ENCODE assay signal across 8 cellular contexts in the genomic region with DNA sequence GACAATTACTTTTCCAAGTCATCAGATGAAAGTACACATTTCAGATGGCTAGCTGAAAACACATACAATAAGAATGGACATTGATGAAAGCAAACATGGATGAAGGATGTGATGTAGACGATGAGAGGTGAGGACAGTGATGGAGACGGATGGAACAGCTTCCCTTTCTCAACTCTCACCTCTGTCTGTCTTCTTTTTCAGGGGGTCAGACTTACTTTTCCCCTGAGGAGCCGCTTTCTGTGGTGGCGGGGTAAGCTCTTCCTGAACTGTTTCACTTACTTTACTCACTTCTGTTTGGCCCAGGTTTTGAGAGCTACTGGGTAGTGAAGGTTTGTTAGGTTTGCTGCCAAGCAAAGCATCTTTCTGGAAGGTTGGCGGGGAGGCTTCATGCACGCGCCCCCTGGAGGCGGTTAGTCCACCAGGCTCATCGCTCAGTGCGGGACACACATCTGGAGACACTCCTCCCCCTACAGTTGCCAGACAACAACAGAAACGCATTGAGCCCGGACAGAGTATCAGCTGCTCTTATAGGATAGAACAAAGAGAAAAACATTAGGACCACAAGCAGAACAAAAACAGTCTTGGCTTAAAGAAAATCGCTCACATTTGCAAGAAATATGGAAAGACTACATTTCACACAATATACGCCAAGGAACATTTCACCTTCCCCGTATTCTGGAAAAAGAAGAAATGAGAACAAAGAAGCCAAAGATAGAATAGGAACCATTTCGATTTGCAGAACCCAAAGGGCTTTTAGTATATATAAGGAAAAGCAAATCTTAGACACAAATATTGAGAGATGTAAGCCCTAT.
DNase-seq lines count a peak whose midpoint lies in the region; ATAC-seq, FAIRE-seq and TF ChIP-seq lines count a peak whose summit lies in the region.

No MANE protein-coding gene starts in this region.

- peaks cover 3% of the 10 kb centered on the region for H3K4me1 ChIP-seq in suprapubic skin

- H3K27me3 ChIP-seq in suprapubic skin = no peaks in the 10 kb centered on the region

- H3K4me3 ChIP-seq in fibroblast of villous mesenchyme (ENCODE audit: low read depth, low read length) = no peak overlapping the region
- no peak overlapping the region for H3K4me3 ChIP-seq in suprapubic skin

- FAIRE-seq in D721Med (lab: Jason Lieb, UNC) = peak; percentile 51

- DNase-seq in D721Med (ENCODE audit: insufficient read length, low spot score) (no peak), HUDEP-2 (lab: John Stamatoyannopoulos, UW; ENCODE audit: unreplicated experiment in 76 of 76) (peak in 65 of 76 experiments; percentile 1 to 80 (median 34)), SHP77 (lab: John Stamatoyannopoulos, UW) (peak; percentile 83 to 86), fibroblast of villous mesenchyme (ENCODE audit: low read depth) (peak; percentile 83), non-pigmented ciliary epithelial cell (ENCODE audit: low read depth) (peak; percentile 48), suprapubic skin (ENCODE audit: low spot score in 2 of 2) (peak; percentile 82 to 88)
- DNase-seq in activated T-helper 9 cell treated with anti-CD3 and anti-CD28 coated beads, Interleukin-2, amount 50 U/mL, for 16 hours (ENCODE audit: low read depth) = peak; percentile 72

- H3K27ac ChIP-seq in suprapubic skin = no peak overlapping the region

- H3K9me3 ChIP-seq in suprapubic skin = no peaks in the 10 kb centered on the region

- no peak for TF ChIP-seq POLR2A in suprapubic skin (IDR thresholded peaks at IDR 0.05)

- TF ChIP-seq CTCF in D721Med (IDR thresholded peaks at IDR 0.05; ENCODE audit: insufficient read depth, missing control alignments) (peak; percentile 85), fibroblast of villous mesenchyme (IDR thresholded peaks at IDR 0.05; ENCODE audit: insufficient read depth, low read depth, low read length) (peak; percentile 94), suprapubic skin (IDR thresholded peaks at IDR 0.05) (peak; percentile 49 to 82)

- 29% methylated on average over 16 of the region's 16 CpGs for WGBS in suprapubic skin

- H3K36me3 ChIP-seq in suprapubic skin = no peaks in the 10 kb centered on the region

- ATAC-seq in GM21390 (IDR thresholded peaks at IDR 0.05; ENCODE audit: unreplicated experiment) = peak; percentile 94

- TF ChIP-seq EP300 in suprapubic skin (IDR thresholded peaks at IDR 0.05) = no peak
